ENCODE assay signal across 6 cellular contexts in genomic region chr5:162990063-162990462, GRCh38.
"Had no signal": no experiment of that assay in that cellular context is flagged by ENCODE, and none has a peak within 500 bp of the region (broad histone marks: within the 10 kb centered on the region; RNA-seq: fewer than 3 reads in every experiment).

No MANE protein-coding gene starts in this region.

- H3K36me3 ChIP-seq: HAP-1 had no signal

- DNase-seq: GM23248, GOT3, H7, HFFc6, KBM-7 had no signal

- H3K4me1 ChIP-seq: HAP-1 had no signal

- H3K9ac ChIP-seq: GM23248 had no signal

- H3K27ac ChIP-seq: GM23248 had no signal

- H2AFZ ChIP-seq: GM23248 had no signal

- H3K4me3 ChIP-seq: GM23248, HAP-1 had no signal
